Comparison of ENCODE assay signal across 16 cellular contexts in genomic region chr6:124008689-124009371, GRCh38.
"Had no signal": no experiment of that assay in that cellular context is flagged by ENCODE, and none has a peak within 500 bp of the region (broad histone marks: within the 10 kb centered on the region; RNA-seq: fewer than 3 reads in every experiment).

No MANE protein-coding gene starts in this region.

- H3K36me3 ChIP-seq: esophagus muscularis mucosa, neutrophil, pancreas, spleen, upper lobe of right lung had no signal

- H3K27me3 ChIP-seq: esophagus muscularis mucosa, neutrophil, pancreas, spleen, upper lobe of right lung had no signal

- H3K4me1 ChIP-seq: esophagus muscularis mucosa, pancreas, spleen, upper lobe of right lung had no signal

- H3K27ac ChIP-seq: esophagus muscularis mucosa, neutrophil, pancreas, spleen, upper lobe of right lung had no signal

- H3K27me3 Mint-ChIP-seq: activated CD4-positive, alpha-beta memory T cell treated with anti-CD3 and anti-CD28 coated beads for 36 hours; activated naive CD8-positive, alpha-beta T cell; dendritic cell treated with granulocyte-macrophage colony-stimulating factor and Interleukin-4, amounts not matched to agents 40 ng/mL and 50 ng/mL, for 4 days; memory B cell; naive thymus-derived CD4-positive, alpha-beta T cell; stimulated activated naive B cell treated with anti-CD40 and anti-IgM and Interleukin-4, amounts not matched to agents 10 μg/mL and 1 μg/mL and 100 μg/mL, for 72 hours had no signal

- H3K4me1 Mint-ChIP-seq: memory B cell; naive thymus-derived CD4-positive, alpha-beta T cell; stimulated activated naive B cell treated with anti-CD40 and anti-IgM and Interleukin-4, amounts not matched to agents 10 μg/mL and 1 μg/mL and 100 μg/mL, for 72 hours had no signal

- DNase-seq: activated CD4-positive, alpha-beta memory T cell treated with anti-CD3 and anti-CD28 coated beads for 36 hours; activated gamma-delta T cell treated with Interleukin-2 at 50 U/mL for 16 hours; activated T-cell treated with anti-CD3 and anti-CD28 coated beads for 4 hours; effector CD8-positive, alpha-beta T cell; naive thymus-derived CD4-positive, alpha-beta T cell; pancreas; spleen; stimulated activated naive B cell treated with anti-CD40 and anti-IgM and Interleukin-4, amounts not matched to agents 10 μg/mL and 1 μg/mL and 100 μg/mL, for 72 hours; upper lobe of right lung had no signal

- ATAC-seq: naive thymus-derived CD4-positive, alpha-beta T cell; pancreas; sciatic nerve; stimulated activated naive B cell treated with anti-CD40 and anti-IgM and Interleukin-4, amounts not matched to agents 10 μg/mL and 1 μg/mL and 100 μg/mL, for 72 hours; upper lobe of right lung had no signal

- H3K9me3 Mint-ChIP-seq: activated CD4-positive, alpha-beta memory T cell treated with anti-CD3 and anti-CD28 coated beads for 36 hours; activated T-helper 1 cell treated with anti-CD3 and anti-CD28 coated beads, Interleukin-12 subunit alpha, Interleukin-12 subunit beta, Interleukin-2, Interleukin-4 antibody, amounts not matched to agents 30 ng/mL and 10 ng/mL and 1 ng/mL, durations not matched to agents 14 hours and 24 hours and 36 hours; dendritic cell treated with granulocyte-macrophage colony-stimulating factor and Interleukin-4, amounts not matched to agents 40 ng/mL and 50 ng/mL, for 4 days had no signal

- H3K36me3 Mint-ChIP-seq: activated CD4-positive, alpha-beta memory T cell treated with anti-CD3 and anti-CD28 coated beads for 36 hours; activated naive CD8-positive, alpha-beta T cell; memory B cell; naive thymus-derived CD4-positive, alpha-beta T cell; stimulated activated naive B cell treated with anti-CD40 and anti-IgM and Interleukin-4, amounts not matched to agents 10 μg/mL and 1 μg/mL and 100 μg/mL, for 72 hours had no signal

- H3K4me3 Mint-ChIP-seq: activated CD4-positive, alpha-beta memory T cell treated with anti-CD3 and anti-CD28 coated beads for 36 hours; activated naive CD8-positive, alpha-beta T cell; activated T-helper 1 cell treated with anti-CD3 and anti-CD28 coated beads, Interleukin-12 subunit alpha, Interleukin-12 subunit beta, Interleukin-2, Interleukin-4 antibody, amounts not matched to agents 30 ng/mL and 10 ng/mL and 1 ng/mL, durations not matched to agents 14 hours and 24 hours and 36 hours; dendritic cell treated with granulocyte-macrophage colony-stimulating factor and Interleukin-4, amounts not matched to agents 40 ng/mL and 50 ng/mL, for 4 days; memory B cell; naive thymus-derived CD4-positive, alpha-beta T cell; stimulated activated naive B cell treated with anti-CD40 and anti-IgM and Interleukin-4, amounts not matched to agents 10 μg/mL and 1 μg/mL and 100 μg/mL, for 72 hours had no signal

- H3K9me3 ChIP-seq: esophagus muscularis mucosa, neutrophil, spleen, upper lobe of right lung had no signal

- H3K4me3 ChIP-seq: esophagus muscularis mucosa, pancreas, spleen, upper lobe of right lung had no signal

- H3K27ac Mint-ChIP-seq: activated CD4-positive, alpha-beta memory T cell treated with anti-CD3 and anti-CD28 coated beads for 36 hours; activated naive CD8-positive, alpha-beta T cell; activated T-helper 1 cell treated with anti-CD3 and anti-CD28 coated beads, Interleukin-12 subunit alpha, Interleukin-12 subunit beta, Interleukin-2, Interleukin-4 antibody, amounts not matched to agents 30 ng/mL and 10 ng/mL and 1 ng/mL, durations not matched to agents 14 hours and 24 hours and 36 hours; dendritic cell treated with granulocyte-macrophage colony-stimulating factor and Interleukin-4, amounts not matched to agents 40 ng/mL and 50 ng/mL, for 4 days; memory B cell; naive thymus-derived CD4-positive, alpha-beta T cell; stimulated activated naive B cell treated with anti-CD40 and anti-IgM and Interleukin-4, amounts not matched to agents 10 μg/mL and 1 μg/mL and 100 μg/mL, for 72 hours had no signal
